1 cellular context compared by ENCODE assay signal in genomic region chr10:103367782-103368518, GRCh38.
A peak's percentile ranks its signal among the peaks of the same experiment; 100 is the strongest.
TF ChIP-seq lines count a peak whose summit lies in the region.

Gene TAF5, plus strand, starts transcription at chr10:103367976. Its CDS starts 14 bp downstream, at chr10:103367990.

TF ChIP-seq in HepG2, 621 proteins besides CTCF, POLR2A, EP300 and RAD21 (continued from another document and continues in another):
- TF ChIP-seq HIC2 (CRISPR knock-in tag; IDR thresholded peaks at IDR 0.05; ENCODE audit: low read depth) = no peak
- TF ChIP-seq NFIC (IDR thresholded peaks at IDR 0.05; ENCODE audit: low read length) = no peak
- no peak for TF ChIP-seq CBX2 (IDR thresholded peaks at IDR 0.05; ENCODE audit: low read depth, low read length)
- no peak for TF ChIP-seq CBX2 (CRISPR knock-in tag; IDR thresholded peaks at IDR 0.05; ENCODE audit: low read depth)
- no peak for TF ChIP-seq SOX6 (IDR thresholded peaks at IDR 0.05)
- peak; percentile 61 for TF ChIP-seq SOX6 (CRISPR knock-in tag; IDR thresholded peaks at IDR 0.05)
- TF ChIP-seq ZNF530 (CRISPR knock-in tag; IDR thresholded peaks at IDR 0.05; ENCODE audit: low read depth) = no peak
- no peak for TF ChIP-seq RFX1 (IDR thresholded peaks at IDR 0.05)
- TF ChIP-seq ZC3H13 (CRISPR knock-in tag; IDR thresholded peaks at IDR 0.05) = peak; percentile 81; the same call in 1 of the 2 replicates
- no peak for TF ChIP-seq DPF2 (CRISPR knock-in tag; IDR thresholded peaks at IDR 0.05; ENCODE audit: borderline replicate concordance, low read depth)
- TF ChIP-seq ZNF431 (CRISPR knock-in tag; IDR thresholded peaks at IDR 0.05; ENCODE audit: borderline replicate concordance, low read depth) = peak; percentile 62; the same call in 1 of the 2 replicates
- no peak; the same call in 1 of the 2 replicates for TF ChIP-seq MLX (CRISPR knock-in tag; IDR thresholded peaks at IDR 0.05)
- peak; percentile 68; the same call in 1 of the 2 replicates for TF ChIP-seq ZNF556 (CRISPR knock-in tag; IDR thresholded peaks at IDR 0.05; ENCODE audit: borderline replicate concordance)
- TF ChIP-seq ZBTB7A (CRISPR knock-in tag; IDR thresholded peaks at IDR 0.05) = peak; percentile 84
- TF ChIP-seq ZMYM2 (CRISPR knock-in tag; IDR thresholded peaks at IDR 0.05) = no peak
- TF ChIP-seq ZNF704 (CRISPR knock-in tag; IDR thresholded peaks at IDR 0.05; ENCODE audit: borderline replicate concordance) = no peak
- peak; percentile 89 for TF ChIP-seq WIZ (CRISPR knock-in tag; IDR thresholded peaks at IDR 0.05)
- no peak for TF ChIP-seq ZNF678 (CRISPR knock-in tag; IDR thresholded peaks at IDR 0.05)
- TF ChIP-seq PLSCR1 (CRISPR knock-in tag; IDR thresholded peaks at IDR 0.05; ENCODE audit: borderline replicate concordance) = no peak
- TF ChIP-seq ZNF44 (CRISPR knock-in tag; IDR thresholded peaks at IDR 0.05) = no peak
- no peak for TF ChIP-seq ZNF775 (CRISPR knock-in tag; IDR thresholded peaks at IDR 0.05; ENCODE audit: borderline replicate concordance)
- TF ChIP-seq ZNF251 (CRISPR knock-in tag; IDR thresholded peaks at IDR 0.05) = no peak
- TF ChIP-seq NFYC (CRISPR knock-in tag; IDR thresholded peaks at IDR 0.05) = peak; percentile 51
- TF ChIP-seq JDP2 (CRISPR knock-in tag; IDR thresholded peaks at IDR 0.05; ENCODE audit: borderline replicate concordance) = no peak; the same call in 1 of the 2 replicates
- TF ChIP-seq RBFOX2 (IDR thresholded peaks at IDR 0.05; ENCODE audit: low read depth, low read length) = peak; percentile 69; the same call in 1 of the 2 replicates
- TF ChIP-seq ZNF605 (CRISPR knock-in tag; IDR thresholded peaks at IDR 0.05) = no peak; the same call in none of the 2 replicates
- no peak for TF ChIP-seq CAMTA2 (CRISPR knock-in tag; IDR thresholded peaks at IDR 0.05; ENCODE audit: borderline replicate concordance)
- TF ChIP-seq ZNF768 (CRISPR knock-in tag; IDR thresholded peaks at IDR 0.05) = peak; percentile 57; the same call in 1 of the 2 replicates
- TF ChIP-seq YEATS2 (CRISPR knock-in tag; IDR thresholded peaks at IDR 0.05; ENCODE audit: borderline replicate concordance) = peak; percentile 85; the same call in 1 of the 2 replicates
- TF ChIP-seq ONECUT2 (CRISPR knock-in tag; IDR thresholded peaks at IDR 0.05) = no peak
- TF ChIP-seq FLYWCH1 (CRISPR knock-in tag; IDR thresholded peaks at IDR 0.05) = no peak
- peak; percentile 83 for TF ChIP-seq MYC (CRISPR knock-in tag; IDR thresholded peaks at IDR 0.05; ENCODE audit: borderline replicate concordance)
- no peak for TF ChIP-seq ZNF747 (CRISPR knock-in tag; IDR thresholded peaks at IDR 0.05; ENCODE audit: borderline replicate concordance)
- no peak for TF ChIP-seq TCF7 (IDR thresholded peaks at IDR 0.05; ENCODE audit: low read depth)
- no peak for TF ChIP-seq SIX1 (CRISPR knock-in tag; IDR thresholded peaks at IDR 0.05; ENCODE audit: borderline replicate concordance)
- TF ChIP-seq RARG (CRISPR knock-in tag; IDR thresholded peaks at IDR 0.05; ENCODE audit: low read depth) = no peak
- peak; percentile 78; the same call in 1 of the 2 replicates for TF ChIP-seq SP5 (CRISPR knock-in tag; IDR thresholded peaks at IDR 0.05; ENCODE audit: borderline replicate concordance, low read depth)
- no peak for TF ChIP-seq RNF2 (conservative IDR thresholded peaks at IDR 0.05; ENCODE audit: low read depth)
- TF ChIP-seq FIP1L1 (IDR thresholded peaks at IDR 0.05; ENCODE audit: borderline replicate concordance, insufficient read depth, low read depth, low read length) = no peak
- no peak for TF ChIP-seq PAF1 (CRISPR knock-in tag; IDR thresholded peaks at IDR 0.05)
- TF ChIP-seq NR0B2 (CRISPR knock-in tag; IDR thresholded peaks at IDR 0.05) = peak; percentile 79
- peak; percentile 79; the same call in 1 of the 2 replicates for TF ChIP-seq TFDP1 (CRISPR knock-in tag; IDR thresholded peaks at IDR 0.05; ENCODE audit: borderline replicate concordance)
- no peak for TF ChIP-seq NR2F2 (IDR thresholded peaks at IDR 0.05; ENCODE audit: borderline replicate concordance, low read depth)
- TF ChIP-seq PHF20 (CRISPR knock-in tag; IDR thresholded peaks at IDR 0.05) = peak; percentile 92
- no peak for TF ChIP-seq KLF13 (CRISPR knock-in tag; IDR thresholded peaks at IDR 0.05)
- no peak for TF ChIP-seq RFX5 (IDR thresholded peaks at IDR 0.05; ENCODE audit: low read depth, low read length)
- TF ChIP-seq NR3C1 (CRISPR knock-in tag; IDR thresholded peaks at IDR 0.05) = no peak
- no peak for TF ChIP-seq ZNF282 (IDR thresholded peaks at IDR 0.05; ENCODE audit: partially characterized antibody)
- TF ChIP-seq ZNF33B (CRISPR knock-in tag; IDR thresholded peaks at IDR 0.05) = 0 out of 2 replicates have a peak, but pooled peaks have one; percentile 87
- TF ChIP-seq CERS6 (CRISPR knock-in tag; IDR thresholded peaks at IDR 0.05) = no peak
- TF ChIP-seq MXD4 (CRISPR knock-in tag; IDR thresholded peaks at IDR 0.05) = peak; percentile 36
- no peak for TF ChIP-seq ZFP1 (CRISPR knock-in tag; IDR thresholded peaks at IDR 0.05)
- TF ChIP-seq ZMYM4 (CRISPR knock-in tag; IDR thresholded peaks at IDR 0.05) = peak; percentile 94
- peak; percentile 48; the same call in 1 of the 2 replicates for TF ChIP-seq RXRB (CRISPR knock-in tag; IDR thresholded peaks at IDR 0.05; ENCODE audit: borderline replicate concordance)
- TF ChIP-seq ZNF12 (CRISPR knock-in tag; IDR thresholded peaks at IDR 0.05) = no peak
- TF ChIP-seq PRDM15 (CRISPR knock-in tag; IDR thresholded peaks at IDR 0.05) = no peak
- peak; percentile 78; the same call in 1 of the 2 replicates for TF ChIP-seq THAP9 (CRISPR knock-in tag; IDR thresholded peaks at IDR 0.05; ENCODE audit: borderline replicate concordance)
- no peak for TF ChIP-seq CCAR2 (optimal IDR thresholded peaks at IDR 0.05; ENCODE audit: low read depth, low read length)
